ENCODE assay signal across 42 cellular contexts in genomic region chr2:73918856-73919255, GRCh38. TPM values are rescaled to one million over a fixed set of nuclear protein-coding genes. Genes with fewer than 3 reads are reported as not detected.
"Had no signal": no experiment of that assay in that cellular context is flagged by ENCODE, and none has a peak within 500 bp of the region (broad histone marks: within the 10 kb centered on the region; RNA-seq: fewer than 3 reads in every experiment).

No MANE protein-coding gene starts in this region.

- H3K4me3 ChIP-seq: PC-9 had no signal

- H2AFZ ChIP-seq: PC-9 had no signal

- ATAC-seq: activated CD8-positive, alpha-beta memory T cell treated with anti-CD3 and anti-CD28 coated beads, Interleukin-2, amount 10 ng/mL, durations not matched to agents 7 days and 5 days; activated T-cell treated with anti-CD3 and anti-CD28 coated beads, Interleukin-2, amount 50 U/mL, for 72 hours; activated T-helper 17 cell treated with anti-CD3 and anti-CD28 coated beads, Interleukin-2, amount 50 U/mL, for 72 hours; Right ventricle myocardium inferior had no signal

- H3K27me3 ChIP-seq: brain microvascular endothelial cell had no signal

- H3K4me2 ChIP-seq: PC-9 had no signal

- FAIRE-seq: RCC 7860 had no signal

- DNase-seq: activated B cell treated with CpG ODN at 0.5 μM for 24 hours; activated CD4-positive, alpha-beta memory T cell treated with anti-CD3 and anti-CD28 coated beads for 36 hours; activated CD4-positive, alpha-beta T cell treated with anti-CD3 and anti-CD28 coated beads for 4 hours; activated CD4-positive, alpha-beta T cell treated with anti-CD3 and anti-CD28 coated beads, Interleukin-2, amount 50 U/mL, for 1 hour; activated CD4-positive, CD25-positive, alpha-beta regulatory T cell treated with anti-CD3 and anti-CD28 coated beads, Interleukin-2, amount 50 U/mL, for 72 hours; activated CD8-positive, alpha-beta memory T cell treated with anti-CD3 and anti-CD28 coated beads, Interleukin-2, amount 10 ng/mL, durations not matched to agents 7 days and 5 days; activated effector memory CD4-positive, alpha-beta T cell treated with anti-CD3 and anti-CD28 coated beads, Interleukin-2, amount 50 U/mL, for 16 hours; activated naive CD4-positive, alpha-beta T cell; activated naive CD4-positive, alpha-beta T cell treated with anti-CD3 and anti-CD28 coated beads, Interleukin-2, amount 50 U/mL, for 16 hours; activated naive CD8-positive, alpha-beta T cell treated with anti-CD3 and anti-CD28 coated beads for 36 hours; activated T-cell treated with anti-CD3 and anti-CD28 coated beads, Interleukin-2, amount 50 U/mL, for 1 hour; activated T-cell treated with anti-CD3 and anti-CD28 coated beads, Interleukin-2, amount 50 U/mL, for 72 hours; amniotic stem cell; aorta; brain microvascular endothelial cell; central memory CD4-positive, alpha-beta T cell; Kasumi-1; KG1; MM.1S; NCI-H1092 treated with DMSO at 0.1 percent for 48 hours; NCI-H1417; NCI-H146; NCI-H187; NCI-H2029 treated with DMSO at 0.1 percent for 48 hours; NCI-H2107; NCI-H2171; NCI-H510A; NCI-H526; NCI-H748 treated with DMSO at 0.1 percent for 48 hours; NK-92 treated with Interleukin-12 subunit alpha and Interleukin-12 subunit beta, amount 100 ng/mL, for 24 hours; PC-9; SIG-M5; SW 1271; T-helper 1 cell; T-helper 2 cell; T-helper 9 cell had no signal

- H3K27ac ChIP-seq: brain microvascular endothelial cell, PC-9, RWPE1, VCaP had no signal

RNA-seq across cellular contexts. Expression of gene ACTG2, which starts 26.0 kb away (rescaled TPM):
- total RNA-seq: activated B cell treated with CpG ODN at 0.5 μM for 24 hours; activated CD4-positive, alpha-beta memory T cell treated with anti-CD3 and anti-CD28 coated beads for 36 hours; activated CD8-positive, alpha-beta memory T cell treated with anti-CD3 and anti-CD28 coated beads, Interleukin-2, amount 10 ng/mL, durations not matched to agents 7 days and 5 days; activated T-helper 17 cell treated with anti-CD3 and anti-CD28 coated beads, Interleukin-2, amount 50 U/mL, for 72 hours; OCI-LY7; PC-9 had no signal
